In genomic region chr2:177604291-177605065, GRCh38 we compare ENCODE assay signal across 8 cellular contexts.
DNase-seq lines count a peak whose midpoint lies in the region; ATAC-seq and TF ChIP-seq lines count a peak whose summit lies in the region.

No MANE protein-coding gene starts in this region.

- H3K9me3 ChIP-seq in thyroid gland: no peaks in the 10 kb centered on the region

- in situ Hi-C loops in G401 (cut with HindIII; ENCODE audit: low sequenced_read_pairs): loop anchor here (10.0 kb wide), 1 partner anchor 270 kb away; no protein-coding TSS in a partner anchor
- in situ Hi-C loops in astrocyte of the spinal cord (cut with HindIII; ENCODE audit: low sequenced_read_pairs): no loop called here

- H3K4me3 ChIP-seq in astrocyte of the spinal cord (ENCODE audit: low read depth, low read length) (no peak overlapping the region), thyroid gland (replicated peaks in 1 of 3) (no peak overlapping the region)

- WGBS in thyroid gland, 2 donors: 41 to 62% methylated on average over 3 of the region's 3 CpGs

- DNase-seq in G401 (ENCODE audit: low spot score) (peak; percentile 65), NCI-H1694 treated with DMSO at 0.1 percent for 48 hours (lab: John Stamatoyannopoulos, UW) (peak; percentile 91), astrocyte of the spinal cord (ENCODE audit: low read depth, low spot score) (peak; percentile 77), iris pigment epithelial cell (ENCODE audit: low read depth) (peak; percentile 68), thyroid gland (no peak), GDM1 (lab: John Stamatoyannopoulos, UW) (no peak)

- no peak for TF ChIP-seq POLR2A in thyroid gland (IDR thresholded peaks at IDR 0.05)

- H3K4me1 ChIP-seq in thyroid gland: no peaks in the 10 kb centered on the region

- ATAC-seq in HG03139 (IDR thresholded peaks at IDR 0.05; ENCODE audit: unreplicated experiment): no peak

- intact Hi-C loops in thyroid gland (cut with DNase I): loop anchor here (10.0 kb wide), 1 partner anchor 270 kb away; no protein-coding TSS in a partner anchor

- H3K27ac ChIP-seq in 22Rv1: no peak overlapping the region
- H3K27ac ChIP-seq in thyroid gland: no peak overlapping the region

- TF ChIP-seq CTCF in 22Rv1 (IDR thresholded peaks at IDR 0.05): peak; percentile 15; the same call in 1 of the 2 replicates
- peak; percentile 82 for TF ChIP-seq CTCF in astrocyte of the spinal cord (IDR thresholded peaks at IDR 0.05; ENCODE audit: low read depth, low read length)
- TF ChIP-seq CTCF in thyroid gland (IDR thresholded peaks at IDR 0.05): peak in 5 of 6 experiments; percentile 13 to 63 (median 53)

- no peaks in the 10 kb centered on the region for H3K27me3 ChIP-seq in thyroid gland

- H3K36me3 ChIP-seq in thyroid gland: no peaks in the 10 kb centered on the region

Comparison
In these comparisons a context has a peak if more than half of its experiments do, and no peak if none do; other contexts are left out.
1. CTCF ChIP-seq: peak in every context shown above with its lines; median percentile 82 in astrocyte of the spinal cord; 53 in thyroid gland; 15 in 22Rv1.
2. DNase-seq: peak in G401 (single experiment), NCI-H1694 treated with DMSO at 0.1 percent for 48 hours (single experiment), astrocyte of the spinal cord (single experiment) and iris pigment epithelial cell (single experiment); none in thyroid gland (0 of 2) and GDM1 (single experiment).